Comparison of ENCODE assay signal across 2 cellular contexts in genomic region chr2:131673400-131674173, GRCh38.
TF ChIP-seq lines count a peak whose summit lies in the region.

No MANE protein-coding gene starts in this region.

TF ChIP-seq in HEK293, 187 proteins besides CTCF, POLR2A, EP300 and RAD21 (continued from another document):
- TF ChIP-seq ZBTB11 (tag by site-specific recombination; conservative IDR thresholded peaks at IDR 0.05; ENCODE audit: low read depth) (peak; percentile 36; the same call in 1 of the 2 replicates), ZSCAN30 (tag by site-specific recombination; IDR thresholded peaks at IDR 0.05) (peak; percentile 72), ZBTB26 (tag by site-specific recombination; optimal IDR thresholded peaks at IDR 0.05) (peak; percentile 70), ZEB2 (tag by site-specific recombination; IDR thresholded peaks at IDR 0.05) (peak; percentile 25; the same call in 1 of the 2 replicates), GLIS2 (tag by site-specific recombination; IDR thresholded peaks at IDR 0.05) (peak; percentile 55; the same call in 1 of the 2 replicates), ZNF133 (tag by site-specific recombination; IDR thresholded peaks at IDR 0.05) (no peak), ZNF501 (tag by site-specific recombination; IDR thresholded peaks at IDR 0.05) (peak; percentile 40; the same call in 1 of the 2 replicates), ZNF621 (tag by site-specific recombination; IDR thresholded peaks at IDR 0.05) (no peak), ZNF654 (tag by site-specific recombination; IDR thresholded peaks at IDR 0.05; ENCODE audit: low read depth) (peak; percentile 68), ZNF2 (tag by site-specific recombination; IDR thresholded peaks at IDR 0.05) (no peak), BCL11A (tag by site-specific recombination; IDR thresholded peaks at IDR 0.05; ENCODE audit: low read depth) (0 out of 2 replicates have a peak, but pooled peaks have one; percentile 22)

TF ChIP-seq in K562, 482 proteins besides CTCF, POLR2A, EP300 and RAD21 (continued from another document and continues in another):
- TF ChIP-seq MGA (IDR thresholded peaks at IDR 0.05) (no peak), SMC3 (conservative IDR thresholded peaks at IDR 0.05; ENCODE audit: insufficient read depth, low read depth, low read length) (peak; percentile 71), GATAD2B (IDR thresholded peaks at IDR 0.05; ENCODE audit: borderline replicate concordance) (no peak), ZNF830 (CRISPR knock-in tag; IDR thresholded peaks at IDR 0.05) (no peak), ZNF3 (CRISPR knock-in tag; IDR thresholded peaks at IDR 0.05) (no peak), SP1 (CRISPR knock-in tag; IDR thresholded peaks at IDR 0.05) (0 out of 2 replicates have a peak, but pooled peaks have one; percentile 43), RBM34 (IDR thresholded peaks at IDR 0.05; ENCODE audit: borderline replicate concordance, insufficient read depth, low read length) (no peak), ZMIZ1 (IDR thresholded peaks at IDR 0.05; ENCODE audit: low read depth in 2 of 2, low read length in 2 of 2) (no peak), ZNF780A (CRISPR knock-in tag; IDR thresholded peaks at IDR 0.05) (no peak), DPF2 (IDR thresholded peaks at IDR 0.05) (no peak), HMG20A (CRISPR knock-in tag; conservative IDR thresholded peaks at IDR 0.05) (no peak), MAZ (CRISPR knock-in tag; conservative IDR thresholded peaks at IDR 0.05 in 1 of 2, IDR thresholded peaks at IDR 0.05 in 1 of 2) (peak in 1 of 2 experiments; percentile 47; a peak in 1 of 4 replicates), ZNF77 (CRISPR knock-in tag; IDR thresholded peaks at IDR 0.05) (no peak), ZNF311 (CRISPR knock-in tag; IDR thresholded peaks at IDR 0.05) (no peak), HNRNPUL1 (IDR thresholded peaks at IDR 0.05; ENCODE audit: low read length) (no peak), JUND (IDR thresholded peaks at IDR 0.05; ENCODE audit: borderline replicate concordance, low read depth, low read length) (no peak), JUND (tag; IDR thresholded peaks at IDR 0.05; ENCODE audit: borderline replicate concordance, low read depth, low read length) (no peak), POLR2G (IDR thresholded peaks at IDR 0.05; ENCODE audit: low read depth, low read length) (peak; percentile 12; the same call in 1 of the 2 replicates), POLR3A (IDR thresholded peaks at IDR 0.05; ENCODE audit: borderline replicate concordance, extremely low read depth, insufficient read depth, insufficient read length) (no peak), COPS2 (conservative IDR thresholded peaks at IDR 0.05) (no peak), PKNOX1 (IDR thresholded peaks at IDR 0.05) (no peak), CHD2 (IDR thresholded peaks at IDR 0.05; ENCODE audit: low read depth, low read length) (no peak), CEBPB (tag; IDR thresholded peaks at IDR 0.05) (no peak), ADNP (tag; IDR thresholded peaks at IDR 0.05) (no peak), WHSC1 (IDR thresholded peaks at IDR 0.05; ENCODE audit: low read length) (no peak), NR0B1 (IDR thresholded peaks at IDR 0.05; ENCODE audit: partially characterized antibody) (no peak), MTA2 (IDR thresholded peaks at IDR 0.05; ENCODE audit: low read depth) (no peak), MCM2 (IDR thresholded peaks at IDR 0.05; ENCODE audit: low read depth) (no peak), NONO (IDR thresholded peaks at IDR 0.05; ENCODE audit: low read depth in 2 of 2, low read length in 1 of 2) (no peak), ZNF408 (CRISPR knock-in tag; IDR thresholded peaks at IDR 0.05; ENCODE audit: low read depth) (no peak), RBM22 (IDR thresholded peaks at IDR 0.05; ENCODE audit: low read depth, low read length, poor library complexity, severe bottlenecking) (no peak), CREB3 (tag; conservative IDR thresholded peaks at IDR 0.05; ENCODE audit: low read depth) (no peak), U2AF1 (optimal IDR thresholded peaks at IDR 0.05; ENCODE audit: low read depth, low read length) (no peak), PCBP1 (IDR thresholded peaks at IDR 0.05; ENCODE audit: low read depth, low read length, poor library complexity, severe bottlenecking) (no peak), POLR2H (tag; IDR thresholded peaks at IDR 0.05; ENCODE audit: low read depth) (no peak), CREBBP (IDR thresholded peaks at IDR 0.05; ENCODE audit: low read depth, low read length) (no peak), RBM14 (IDR thresholded peaks at IDR 0.05; ENCODE audit: borderline replicate concordance, insufficient read depth, low read depth, low read length) (no peak), ARNT (IDR thresholded peaks at IDR 0.05) (no peak), TCF7L2 (IDR thresholded peaks at IDR 0.05; ENCODE audit: low read depth, low read length) (no peak), ETV6 (IDR thresholded peaks at IDR 0.05; ENCODE audit: borderline replicate concordance in 1 of 2, low read depth in 2 of 2, low read length in 1 of 2) (no peak), ETV6 (CRISPR knock-in tag; IDR thresholded peaks at IDR 0.05; ENCODE audit: borderline replicate concordance) (no peak), CREB3L1 (IDR thresholded peaks at IDR 0.05; ENCODE audit: borderline replicate concordance, low read depth) (no peak)
